Comparison of ENCODE assay signal across 15 cellular contexts in the genomic region with DNA sequence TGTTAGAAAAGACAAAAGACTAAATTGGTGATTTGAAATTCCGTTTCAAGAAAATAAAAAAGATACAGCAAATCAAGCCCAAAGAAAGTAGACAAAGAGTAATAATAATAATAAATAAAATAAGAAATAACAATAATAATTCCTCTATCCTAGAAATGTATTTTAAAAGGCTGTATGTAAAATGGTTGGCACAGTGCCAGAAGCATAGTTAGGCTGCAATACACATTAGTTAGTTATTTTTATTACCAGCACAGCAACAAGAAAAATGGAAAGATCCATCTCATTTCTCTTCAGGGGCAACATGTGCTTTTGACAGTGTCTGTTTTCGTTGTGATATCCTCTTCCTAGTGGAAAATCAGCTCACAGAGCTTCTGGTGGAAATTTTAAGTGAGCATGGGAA.
A peak's percentile ranks its signal among the peaks of the same experiment; 100 is the strongest.
DNase-seq lines count a peak whose midpoint lies in the region; ATAC-seq, FAIRE-seq and TF ChIP-seq lines count a peak whose summit lies in the region.
"Had no signal": no experiment of that assay in that cellular context is flagged by ENCODE, and none has a peak within 500 bp of the region (broad histone marks: within the 10 kb centered on the region; RNA-seq: fewer than 3 reads in every experiment).

No MANE protein-coding gene starts in this region.

- ATAC-seq in HepG2 (no peak), right lobe of liver (no peak), mucosa of descending colon (no peak)

- POLR2A ChIA-PET in HepG2 (lab: Yijun Ruan, JAX) (no interaction called here), endothelial cell of umbilical vein (lab: Charles Lee) (no interaction called here)

- H3K36me3 ChIP-seq in HepG2 (replicated peaks in 1 of 2; ENCODE audit: control insufficient read depth in 1 of 2, insufficient read depth in 2 of 2, low read length in 2 of 2) (no peaks in the 10 kb centered on the region), right lobe of liver (no peaks in the 10 kb centered on the region), endothelial cell of umbilical vein (ENCODE audit: control insufficient read depth in 2 of 2, extremely low read depth in 1 of 2, insufficient read depth in 2 of 2, low read length in 2 of 2) (no peaks in the 10 kb centered on the region), mucosa of descending colon (ENCODE audit: low read depth) (no peaks in the 10 kb centered on the region)
- H3K36me3 ChIP-seq: HAP-1 had no signal

- TF ChIP-seq POLR2A in HepG2 (IDR thresholded peaks at IDR 0.05; ENCODE audit: insufficient read depth in 1 of 2, low read depth in 2 of 2, low read length in 2 of 2) (no peak), right lobe of liver (IDR thresholded peaks at IDR 0.05) (no peak), endothelial cell of umbilical vein (IDR thresholded peaks at IDR 0.05; ENCODE audit: low read depth, low read length) (no peak)

- CTCF ChIA-PET in HepG2 (lab: Yijun Ruan, JAX; ENCODE audit: low intra/inter-chr PET ratio, low total read pairs) (no interaction called here), endothelial cell of umbilical vein (lab: Charles Lee) (interaction anchor here (1.1 kb wide), 1 partner anchor 26 kb away, joined by 3 read pairs; no protein-coding TSS in a partner anchor)

- H3K4me1 ChIP-seq in HepG2 (ENCODE audit: insufficient read depth, low read length), result no peaks in the 10 kb centered on the region
- H3K4me1 ChIP-seq in right lobe of liver, result no peaks in the 10 kb centered on the region
- no peaks in the 10 kb centered on the region for H3K4me1 ChIP-seq in endothelial cell of umbilical vein (ENCODE audit: control insufficient read depth, extremely low read depth, insufficient read depth, low read length)
- no peaks in the 10 kb centered on the region for H3K4me1 ChIP-seq in mucosa of descending colon (ENCODE audit: low read depth)
- H3K4me1 ChIP-seq: HAP-1 had no signal

- no peak for TF ChIP-seq RAD21 in HepG2 (CRISPR knock-in tag; IDR thresholded peaks at IDR 0.05)

- no peak for FAIRE-seq in HepG2 (lab: Jason Lieb, UNC)
- no peak for FAIRE-seq in endothelial cell of umbilical vein (lab: Jason Lieb, UNC)
- FAIRE-seq: GM19239 had no signal

- H3K4me3 ChIP-seq in HepG2 (replicated peaks in 1 of 3; ENCODE audit: insufficient read depth in 1 of 3, low read depth in 2 of 3, low read length in 3 of 3), result no peak overlapping the region
- H3K4me3 ChIP-seq in right lobe of liver, result no peak overlapping the region
- H3K4me3 ChIP-seq in endothelial cell of umbilical vein (replicated peaks in 1 of 3; ENCODE audit: insufficient read depth in 1 of 3, low read depth in 1 of 3, low read length in 3 of 3), result no peak overlapping the region
- H3K4me3 ChIP-seq in mucosa of descending colon, result no peak overlapping the region
- H3K4me3 ChIP-seq: HAP-1 had no signal

- 1% methylated on average over 2 of the region's 2 CpGs for WGBS in HepG2 (ENCODE audit: low lambda C conversion rate)
- WGBS in right lobe of liver (ENCODE audit: insufficient coverage, low coverage, low lambda C conversion rate, missing lambda C conversion rate), result 44% methylated on average over 2 of the region's 2 CpGs

- no peak overlapping the region for H3K27ac ChIP-seq in HepG2 (ENCODE audit: extremely low read length, insufficient read depth, low read length)
- no peak overlapping the region for H3K27ac ChIP-seq in right lobe of liver
- no peak overlapping the region for H3K27ac ChIP-seq in endothelial cell of umbilical vein (ENCODE audit: insufficient read depth, low read depth, low read length)
- H3K27ac ChIP-seq: C4-2B had no signal

- H2AFZ ChIP-seq in HepG2 (ENCODE audit: low read length) (no peak overlapping the region), endothelial cell of umbilical vein (ENCODE audit: low read depth, low read length) (no peak overlapping the region)

- intact Hi-C loops in HepG2 (cut with micrococcal nuclease; ENCODE audit: unreplicated experiment) (no loop called here), right lobe of liver (cut with DNase I) (no loop called here), endothelial cell of umbilical vein (cut with micrococcal nuclease) (no loop called here), mucosa of descending colon (cut with DNase I, micrococcal nuclease) (no loop called here)

- H3K79me2 ChIP-seq in HepG2 (ENCODE audit: insufficient read depth, low read length), result no peaks in the 10 kb centered on the region
- H3K79me2 ChIP-seq in endothelial cell of umbilical vein (ENCODE audit: control insufficient read depth, insufficient read depth, low read length), result no peaks in the 10 kb centered on the region

- BruUV-seq in HepG2 (replicated peaks; lab: Mats Ljungman, UMichigan), result no TSS peak
- no TSS peak for BruUV-seq in endothelial cell of umbilical vein (replicated peaks; lab: Mats Ljungman, UMichigan)

- H3K9me1 ChIP-seq in endothelial cell of umbilical vein (replicated peaks; ENCODE audit: control insufficient read depth, extremely low read depth, insufficient read depth, low read length), result no peaks in the 10 kb centered on the region

- H3K9me3 ChIP-seq in HepG2 (ENCODE audit: low read length) (no peaks in the 10 kb centered on the region), right lobe of liver (no peaks in the 10 kb centered on the region), endothelial cell of umbilical vein (replicated peaks; ENCODE audit: control insufficient read depth, insufficient read depth, low read length) (no peaks in the 10 kb centered on the region), mucosa of descending colon (no peaks in the 10 kb centered on the region)
- H3K9me3 ChIP-seq: HAP-1 had no signal

- TF ChIP-seq EP300 in HepG2 (IDR thresholded peaks at IDR 0.05; ENCODE audit: low read depth in 2 of 2, low read length in 2 of 2) (no peak), HepG2 (CRISPR knock-in tag; IDR thresholded peaks at IDR 0.05; ENCODE audit: borderline replicate concordance) (no peak)

- H3K4me2 ChIP-seq in HepG2 (ENCODE audit: low read depth, low read length) (no peak overlapping the region), endothelial cell of umbilical vein (ENCODE audit: insufficient read depth, low read length) (no peak overlapping the region)

- dilution Hi-C loops in endothelial cell of umbilical vein (cut with MboI; ENCODE audit: extremely low pct_ligation_motif_present, low sequenced_read_pairs), result no loop called here

- H4K20me1 ChIP-seq in HepG2 (ENCODE audit: insufficient read depth, low read length), result no peaks in the 10 kb centered on the region
- H4K20me1 ChIP-seq in endothelial cell of umbilical vein (replicated peaks; ENCODE audit: control insufficient read depth, extremely low read depth, insufficient read depth, low read length), result no peaks in the 10 kb centered on the region

- H3K9ac ChIP-seq in HepG2 (ENCODE audit: insufficient read depth, low read depth, low read length) (no peak overlapping the region), endothelial cell of umbilical vein (replicated peaks; ENCODE audit: extremely low read depth, insufficient read depth, low read length) (no peak overlapping the region)

- H3K27me3 ChIP-seq in HepG2 (ENCODE audit: control insufficient read depth in 1 of 2, insufficient read depth in 2 of 2, low read length in 2 of 2) (no peaks in the 10 kb centered on the region), right lobe of liver (no peaks in the 10 kb centered on the region), endothelial cell of umbilical vein (ENCODE audit: control insufficient read depth in 2 of 2, insufficient read depth in 2 of 2, low read length in 2 of 2) (no peaks in the 10 kb centered on the region)

- in situ Hi-C loops in HepG2 (cut with HindIII; ENCODE audit: extremely low pct_ligation_motif_present, low pct_unique_long_range_greater_than_20kb), result no loop called here

- TF ChIP-seq CTCF in HepG2 (CRISPR knock-in tag; IDR thresholded peaks at IDR 0.05) (no peak), right lobe of liver (IDR thresholded peaks at IDR 0.05) (no peak), endothelial cell of umbilical vein (IDR thresholded peaks at IDR 0.05; ENCODE audit: extremely low read depth in 1 of 2, insufficient read depth in 1 of 2, low read depth in 1 of 2, low read length in 2 of 2) (no peak), mucosa of descending colon (IDR thresholded peaks at IDR 0.05) (no peak)

- DNase-seq in HepG2 (ENCODE audit: low spot score) (no peak), right lobe of liver (no peak), NCI-H1105 treated with DMSO at 0.1 percent for 48 hours (lab: John Stamatoyannopoulos, UW) (peak; percentile 9), endothelial cell of umbilical vein (ENCODE audit: low read depth, low spot score) (peak; percentile 12), mucosa of descending colon (no peak), RPMI8226 (no peak), putamen (ENCODE audit: low spot score) (no peak)
- DNase-seq: DMS 273 treated with DMSO at 0.1 percent for 48 hours, MV-4-11, NCI-H2081 treated with DMSO at 0.1 percent for 48 hours, NCI-H345, NCI-H774 had no signal

TF ChIP-seq in HepG2, 621 proteins besides CTCF, POLR2A, EP300 and RAD21:
- TF ChIP-seq MXD4 (CRISPR knock-in tag; IDR thresholded peaks at IDR 0.05) (no peak), KDM5B (CRISPR knock-in tag; IDR thresholded peaks at IDR 0.05; ENCODE audit: borderline replicate concordance) (no peak), DNMT1 (CRISPR knock-in tag; IDR thresholded peaks at IDR 0.05) (no peak), LCORL (IDR thresholded peaks at IDR 0.05) (peak; percentile 76), LCORL (CRISPR knock-in tag; IDR thresholded peaks at IDR 0.05) (no peak)
TF ChIP-seq in HepG2: peak in this region for 1.

TF ChIP-seq in endothelial cell of umbilical vein, 7 proteins besides CTCF, POLR2A, EP300 and RAD21:
- no peak for TF ChIP-seq FOS (IDR thresholded peaks at IDR 0.05; ENCODE audit: borderline replicate concordance, insufficient read depth, low read length)
- no peak for TF ChIP-seq EZH2 (IDR thresholded peaks at IDR 0.05; ENCODE audit: borderline replicate concordance, low read depth, low read length, severe bottlenecking)
- TF ChIP-seq GATA2 (IDR thresholded peaks at IDR 0.05; ENCODE audit: insufficient read depth, insufficient read length, low read depth, low read length), result no peak
- no peak for TF ChIP-seq JUN (IDR thresholded peaks at IDR 0.05; ENCODE audit: borderline replicate concordance, insufficient read depth, insufficient read length, low read depth)
- TF ChIP-seq POLR2AphosphoS5 (IDR thresholded peaks at IDR 0.05; ENCODE audit: insufficient read depth, low read depth, low read length), result no peak
- TF ChIP-seq, protein P1, sequence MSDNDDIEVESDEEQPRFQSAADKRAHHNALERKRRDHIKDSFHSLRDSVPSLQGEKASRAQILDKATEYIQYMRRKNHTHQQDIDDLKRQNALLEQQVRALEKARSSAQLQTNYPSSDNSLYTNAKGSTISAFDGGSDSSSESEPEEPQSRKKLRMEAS (IDR thresholded peaks at IDR 0.05; ENCODE audit: insufficient read depth, insufficient read length), result no peak
- TF ChIP-seq MYC (IDR thresholded peaks at IDR 0.05; ENCODE audit: low read depth, low read length), result no peak

Comparison
In these comparisons a context has a peak if more than half of its experiments do, and no peak if none do; other contexts are left out.
1. DNase-seq: peak in NCI-H1105 treated with DMSO at 0.1 percent for 48 hours (single experiment) and endothelial cell of umbilical vein (single experiment); none in HepG2 (single experiment), right lobe of liver (0 of 3), mucosa of descending colon (0 of 3), RPMI8226 (single experiment) and putamen (single experiment).